In the genomic region with DNA sequence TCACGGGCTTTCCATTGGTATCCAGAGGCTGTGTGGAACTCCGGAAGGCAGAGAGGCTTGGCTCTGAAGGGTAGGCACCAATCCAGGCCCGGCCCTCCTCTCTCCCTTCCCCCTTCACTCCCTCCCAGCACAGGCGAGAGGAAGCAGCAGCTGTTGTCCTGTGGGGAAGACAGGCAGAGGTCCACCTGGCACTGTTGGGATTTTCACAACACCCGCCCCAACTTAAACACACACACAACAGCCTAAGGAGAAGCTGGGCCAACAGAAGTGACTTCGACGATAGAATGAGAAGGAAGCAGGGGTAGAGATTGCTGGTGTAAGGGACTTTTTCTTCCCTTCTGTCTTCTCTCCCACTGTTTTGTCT, we compare ENCODE assay signal across 1 cellular context.
TF ChIP-seq lines count a peak whose summit lies in the region.

No MANE protein-coding gene starts in this region.

TF ChIP-seq in HepG2, 621 proteins besides CTCF, POLR2A, EP300 and RAD21 (continued from another document and continues in another):
- TF ChIP-seq, protein P1, sequence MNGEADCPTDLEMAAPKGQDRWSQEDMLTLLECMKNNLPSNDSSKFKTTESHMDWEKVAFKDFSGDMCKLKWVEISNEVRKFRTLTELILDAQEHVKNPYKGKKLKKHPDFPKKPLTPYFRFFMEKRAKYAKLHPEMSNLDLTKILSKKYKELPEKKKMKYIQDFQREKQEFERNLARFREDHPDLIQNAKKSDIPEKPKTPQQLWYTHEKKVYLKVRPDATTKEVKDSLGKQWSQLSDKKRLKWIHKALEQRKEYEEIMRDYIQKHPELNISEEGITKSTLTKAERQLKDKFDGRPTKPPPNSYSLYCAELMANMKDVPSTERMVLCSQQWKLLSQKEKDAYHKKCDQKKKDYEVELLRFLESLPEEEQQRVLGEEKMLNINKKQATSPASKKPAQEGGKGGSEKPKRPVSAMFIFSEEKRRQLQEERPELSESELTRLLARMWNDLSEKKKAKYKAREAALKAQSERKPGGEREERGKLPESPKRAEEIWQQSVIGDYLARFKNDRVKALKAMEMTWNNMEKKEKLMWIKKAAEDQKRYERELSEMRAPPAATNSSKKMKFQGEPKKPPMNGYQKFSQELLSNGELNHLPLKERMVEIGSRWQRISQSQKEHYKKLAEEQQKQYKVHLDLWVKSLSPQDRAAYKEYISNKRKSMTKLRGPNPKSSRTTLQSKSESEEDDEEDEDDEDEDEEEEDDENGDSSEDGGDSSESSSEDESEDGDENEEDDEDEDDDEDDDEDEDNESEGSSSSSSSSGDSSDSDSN (CRISPR knock-in tag; IDR thresholded peaks at IDR 0.05), result peak; percentile 48; the same call in 1 of the 2 replicates
- TF ChIP-seq THRA (CRISPR knock-in tag; IDR thresholded peaks at IDR 0.05; ENCODE audit: borderline replicate concordance) (peak; percentile 30; the same call in 1 of the 2 replicates), ZNF362 (CRISPR knock-in tag; IDR thresholded peaks at IDR 0.05; ENCODE audit: borderline replicate concordance) (no peak), GZF1 (CRISPR knock-in tag; IDR thresholded peaks at IDR 0.05) (peak; percentile 26; the same call in 1 of the 2 replicates), ZSCAN25 (CRISPR knock-in tag; IDR thresholded peaks at IDR 0.05) (0 out of 2 replicates have a peak, but pooled peaks have one; percentile 26), ZGPAT (CRISPR knock-in tag; IDR thresholded peaks at IDR 0.05) (0 out of 2 replicates have a peak, but pooled peaks have one; percentile 26), HNF4A (CRISPR knock-in tag; IDR thresholded peaks at IDR 0.05) (0 out of 2 replicates have a peak, but pooled peaks have one; percentile 24), SAP130 (CRISPR knock-in tag; IDR thresholded peaks at IDR 0.05; ENCODE audit: low read depth) (peak; percentile 70; the same call in 1 of the 2 replicates), TEAD3 (CRISPR knock-in tag; optimal IDR thresholded peaks at IDR 0.05; ENCODE audit: borderline replicate concordance) (peak; percentile 6), TBX2 (CRISPR knock-in tag; IDR thresholded peaks at IDR 0.05; ENCODE audit: borderline replicate concordance) (peak; percentile 43; the same call in 1 of the 2 replicates), PHF8 (CRISPR knock-in tag; IDR thresholded peaks at IDR 0.05) (0 out of 2 replicates have a peak, but pooled peaks have one; percentile 21), ETV5 (CRISPR knock-in tag; IDR thresholded peaks at IDR 0.05; ENCODE audit: borderline replicate concordance) (peak; percentile 52; the same call in 1 of the 2 replicates), SP2 (CRISPR knock-in tag; IDR thresholded peaks at IDR 0.05) (peak; percentile 42; the same call in 1 of the 2 replicates), ZNF788 (CRISPR knock-in tag; IDR thresholded peaks at IDR 0.05; ENCODE audit: borderline replicate concordance) (peak; percentile 32; the same call in 1 of the 2 replicates), ZNF704 (CRISPR knock-in tag; IDR thresholded peaks at IDR 0.05; ENCODE audit: borderline replicate concordance) (no peak), FOXM1 (CRISPR knock-in tag; IDR thresholded peaks at IDR 0.05) (no peak), NR2F6 (IDR thresholded peaks at IDR 0.05) (no peak), NR2F6 (CRISPR knock-in tag; IDR thresholded peaks at IDR 0.05) (peak; percentile 16; the same call in 1 of the 2 replicates), MAZ (IDR thresholded peaks at IDR 0.05; ENCODE audit: borderline replicate concordance, low read depth, low read length) (0 out of 2 replicates have a peak, but pooled peaks have one; percentile 45), MAZ (CRISPR knock-in tag; IDR thresholded peaks at IDR 0.05; ENCODE audit: low read depth) (no peak), ZNF335 (CRISPR knock-in tag; IDR thresholded peaks at IDR 0.05) (peak; percentile 48; the same call in 1 of the 2 replicates), KDM3A (CRISPR knock-in tag; IDR thresholded peaks at IDR 0.05; ENCODE audit: low read depth) (0 out of 2 replicates have a peak, but pooled peaks have one; percentile 59), POLR2G (IDR thresholded peaks at IDR 0.05; ENCODE audit: low read depth, low read length) (peak; percentile 63; the same call in 1 of the 2 replicates), ZNF552 (CRISPR knock-in tag; IDR thresholded peaks at IDR 0.05; ENCODE audit: borderline replicate concordance) (0 out of 2 replicates have a peak, but pooled peaks have one; percentile 33), ZNF12 (CRISPR knock-in tag; IDR thresholded peaks at IDR 0.05) (peak; percentile 56; the same call in 1 of the 2 replicates), PTBP1 (IDR thresholded peaks at IDR 0.05; ENCODE audit: low read depth, low read length, poor library complexity, severe bottlenecking) (no peak), KAT8 (CRISPR knock-in tag; IDR thresholded peaks at IDR 0.05) (0 out of 2 replicates have a peak, but pooled peaks have one; percentile 46), ARHGAP35 (CRISPR knock-in tag; IDR thresholded peaks at IDR 0.05; ENCODE audit: borderline replicate concordance) (no peak), KDM2A (CRISPR knock-in tag; IDR thresholded peaks at IDR 0.05; ENCODE audit: borderline replicate concordance, low read depth) (0 out of 2 replicates have a peak, but pooled peaks have one; percentile 49)
- TF ChIP-seq, protein P2, sequence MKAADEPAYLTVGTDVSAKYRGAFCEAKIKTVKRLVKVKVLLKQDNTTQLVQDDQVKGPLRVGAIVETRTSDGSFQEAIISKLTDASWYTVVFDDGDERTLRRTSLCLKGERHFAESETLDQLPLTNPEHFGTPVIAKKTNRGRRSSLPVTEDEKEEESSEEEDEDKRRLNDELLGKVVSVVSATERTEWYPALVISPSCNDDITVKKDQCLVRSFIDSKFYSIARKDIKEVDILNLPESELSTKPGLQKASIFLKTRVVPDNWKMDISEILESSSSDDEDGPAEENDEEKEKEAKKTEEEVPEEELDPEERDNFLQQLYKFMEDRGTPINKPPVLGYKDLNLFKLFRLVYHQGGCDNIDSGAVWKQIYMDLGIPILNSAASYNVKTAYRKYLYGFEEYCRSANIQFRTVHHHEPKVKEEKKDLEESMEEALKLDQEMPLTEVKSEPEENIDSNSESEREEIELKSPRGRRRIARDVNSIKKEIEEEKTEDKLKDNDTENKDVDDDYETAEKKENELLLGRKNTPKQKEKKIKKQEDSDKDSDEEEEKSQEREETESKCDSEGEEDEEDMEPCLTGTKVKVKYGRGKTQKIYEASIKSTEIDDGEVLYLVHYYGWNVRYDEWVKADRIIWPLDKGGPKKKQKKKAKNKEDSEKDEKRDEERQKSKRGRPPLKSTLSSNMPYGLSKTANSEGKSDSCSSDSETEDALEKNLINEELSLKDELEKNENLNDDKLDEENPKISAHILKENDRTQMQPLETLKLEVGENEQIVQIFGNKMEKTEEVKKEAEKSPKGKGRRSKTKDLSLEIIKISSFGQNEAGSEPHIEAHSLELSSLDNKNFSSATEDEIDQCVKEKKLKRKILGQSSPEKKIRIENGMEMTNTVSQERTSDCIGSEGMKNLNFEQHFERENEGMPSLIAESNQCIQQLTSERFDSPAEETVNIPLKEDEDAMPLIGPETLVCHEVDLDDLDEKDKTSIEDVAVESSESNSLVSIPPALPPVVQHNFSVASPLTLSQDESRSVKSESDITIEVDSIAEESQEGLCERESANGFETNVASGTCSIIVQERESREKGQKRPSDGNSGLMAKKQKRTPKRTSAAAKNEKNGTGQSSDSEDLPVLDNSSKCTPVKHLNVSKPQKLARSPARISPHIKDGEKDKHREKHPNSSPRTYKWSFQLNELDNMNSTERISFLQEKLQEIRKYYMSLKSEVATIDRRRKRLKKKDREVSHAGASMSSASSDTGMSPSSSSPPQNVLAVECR (CRISPR knock-in tag; IDR thresholded peaks at IDR 0.05; ENCODE audit: borderline replicate concordance), result peak; percentile 62
- TF ChIP-seq, protein P3, sequence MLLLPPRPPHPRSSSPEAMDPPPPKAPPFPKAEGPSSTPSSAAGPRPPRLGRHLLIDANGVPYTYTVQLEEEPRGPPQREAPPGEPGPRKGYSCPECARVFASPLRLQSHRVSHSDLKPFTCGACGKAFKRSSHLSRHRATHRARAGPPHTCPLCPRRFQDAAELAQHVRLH (CRISPR knock-in tag; IDR thresholded peaks at IDR 0.05; ENCODE audit: borderline replicate concordance, low read depth), result peak; percentile 66
- TF ChIP-seq, protein P4, sequence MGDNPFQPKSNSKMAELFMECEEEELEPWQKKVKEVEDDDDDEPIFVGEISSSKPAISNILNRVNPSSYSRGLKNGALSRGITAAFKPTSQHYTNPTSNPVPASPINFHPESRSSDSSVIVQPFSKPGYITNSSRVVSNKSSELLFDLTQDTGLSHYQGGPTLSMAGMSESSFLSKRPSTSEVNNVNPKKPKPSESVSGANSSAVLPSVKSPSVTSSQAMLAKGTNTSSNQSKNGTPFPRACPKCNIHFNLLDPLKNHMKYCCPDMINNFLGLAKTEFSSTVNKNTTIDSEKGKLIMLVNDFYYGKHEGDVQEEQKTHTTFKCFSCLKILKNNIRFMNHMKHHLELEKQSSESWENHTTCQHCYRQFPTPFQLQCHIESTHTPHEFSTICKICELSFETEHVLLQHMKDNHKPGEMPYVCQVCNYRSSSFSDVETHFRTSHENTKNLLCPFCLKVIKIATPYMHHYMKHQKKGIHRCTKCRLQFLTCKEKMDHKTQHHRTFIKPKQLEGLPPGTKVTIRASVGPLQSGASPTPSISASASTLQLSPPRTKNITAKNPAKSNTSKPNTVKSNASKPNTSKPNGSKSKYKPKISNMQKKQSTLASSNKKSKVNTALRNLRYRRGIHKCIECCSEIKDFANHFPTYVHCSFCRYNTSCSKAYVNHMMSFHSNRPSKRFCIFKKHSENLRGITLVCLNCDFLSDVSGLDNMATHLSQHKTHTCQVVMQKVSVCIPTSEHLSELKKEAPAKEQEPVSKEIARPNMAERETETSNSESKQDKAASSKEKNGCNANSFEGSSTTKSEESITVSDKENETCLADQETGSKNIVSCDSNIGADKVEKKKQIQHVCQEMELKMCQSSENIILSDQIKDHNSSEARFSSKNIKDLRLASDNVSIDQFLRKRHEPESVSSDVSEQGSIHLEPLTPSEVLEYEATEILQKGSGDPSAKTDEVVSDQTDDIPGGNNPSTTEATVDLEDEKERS (CRISPR knock-in tag; IDR thresholded peaks at IDR 0.05), result 0 out of 2 replicates have a peak, but pooled peaks have one; percentile 32
- TF ChIP-seq, protein P5, sequence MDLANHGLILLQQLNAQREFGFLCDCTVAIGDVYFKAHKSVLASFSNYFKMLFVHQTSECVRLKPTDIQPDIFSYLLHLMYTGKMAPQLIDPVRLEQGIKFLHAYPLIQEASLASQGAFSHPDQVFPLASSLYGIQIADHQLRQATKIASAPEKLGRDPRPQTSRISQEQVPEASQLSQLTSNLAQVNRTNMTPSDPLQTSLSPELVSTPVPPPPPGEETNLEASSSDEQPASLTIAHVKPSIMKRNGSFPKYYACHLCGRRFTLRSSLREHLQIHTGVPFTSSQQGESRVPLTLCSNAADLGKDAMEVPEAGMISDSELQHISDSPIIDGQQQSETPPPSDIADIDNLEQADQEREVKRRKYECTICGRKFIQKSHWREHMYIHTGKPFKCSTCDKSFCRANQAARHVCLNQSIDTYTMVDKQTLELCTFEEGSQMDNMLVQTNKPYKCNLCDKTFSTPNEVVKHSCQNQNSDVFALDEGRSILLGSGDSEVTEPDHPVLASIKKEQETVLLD (CRISPR knock-in tag; IDR thresholded peaks at IDR 0.05; ENCODE audit: low read depth), result no peak
